In genomic region chr11:16375664-16376063, GRCh38 we compare ENCODE assay signal across 1 cellular context.
TF ChIP-seq lines count a peak whose summit lies in the region.

No MANE protein-coding gene starts in this region.

TF ChIP-seq in K562, 482 proteins besides CTCF, POLR2A, EP300 and RAD21 (continued from another document):
- TF ChIP-seq HDAC1 (IDR thresholded peaks at IDR 0.05) (0 out of 4 replicates have a peak, but pooled peaks of 1 of the 2 experiments have one; percentile 24), BCOR (IDR thresholded peaks at IDR 0.05) (peak; percentile 94), CBX1 (IDR thresholded peaks at IDR 0.05; ENCODE audit: low read depth) (peak; percentile 27; the same call in 1 of the 2 replicates)
TF ChIP-seq in K562: peak in this region for 10; not testable (repeated sequence) for 472.
